ENCODE assay signal across 14 cellular contexts in the genomic region with DNA sequence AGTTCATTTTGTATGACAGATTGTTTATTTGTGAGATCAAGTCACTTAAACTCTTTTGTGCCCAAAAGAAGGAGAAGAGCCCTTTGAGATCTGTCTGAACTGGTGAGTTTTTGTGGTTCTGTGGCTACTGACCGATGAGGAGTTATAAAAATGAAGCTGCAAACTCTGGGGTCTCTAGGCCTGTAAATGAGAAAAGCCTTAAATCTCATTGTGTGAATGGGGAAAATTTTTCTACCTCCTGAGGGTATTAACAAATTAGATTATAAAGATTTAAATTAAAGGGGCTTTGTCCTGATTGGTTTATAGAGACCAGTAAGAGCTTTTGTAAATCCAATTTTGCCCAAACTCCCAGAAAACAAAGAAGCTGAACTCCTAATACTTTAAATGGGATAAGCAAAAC.
DNase-seq lines count a peak whose midpoint lies in the region; ATAC-seq lines count a peak whose summit lies in the region.
"Had no signal": no experiment of that assay in that cellular context is flagged by ENCODE, and none has a peak within 500 bp of the region (broad histone marks: within the 10 kb centered on the region; RNA-seq: fewer than 3 reads in every experiment).

No MANE protein-coding gene starts in this region.

- DNase-seq in HAP-1 (ENCODE audit: low spot score in 2 of 2) (peak; percentile 48 to 96), NCI-H82 treated with DMSO at 0.1 percent for 48 hours (lab: John Stamatoyannopoulos, UW; ENCODE audit: unreplicated experiment) (peak; percentile 99), NCI-H2107 (lab: John Stamatoyannopoulos, UW) (no peak)
- DNase-seq in activated CD4-positive, alpha-beta T cell treated with anti-CD3 and anti-CD28 coated beads, Interleukin-2, amount 50 U/mL, for 4 hours: no peak
- DNase-seq: 8988T; AML-193; Caco-2; Calu3; CD4-positive, alpha-beta T cell; CD8-positive, alpha-beta T cell; DMS79 treated with DMSO at 0.1 percent for 48 hours; GF-D8 had no signal

- H3K27me3 ChIP-seq in HAP-1 (ENCODE audit: low read depth): peaks cover 53% of the 10 kb centered on the region
- H3K27me3 ChIP-seq: BLaER1 treated with 17β-estradiol and CSF1 and Interleukin-3, amounts not matched to agents 10 nM and 100 nM had no signal

- no peak for ATAC-seq in HG03521 (IDR thresholded peaks at IDR 0.05; ENCODE audit: unreplicated experiment)
- ATAC-seq: CD8-positive, alpha-beta T cell had no signal

- H3K4me3 ChIP-seq in HAP-1: no peak overlapping the region
- H3K4me3 ChIP-seq: BLaER1 treated with 17β-estradiol and CSF1 and Interleukin-3, amounts not matched to agents 10 nM and 100 nM had no signal

- H3K9me3 ChIP-seq in HAP-1: no peaks in the 10 kb centered on the region
- H3K9me3 ChIP-seq: BLaER1 treated with 17β-estradiol and CSF1 and Interleukin-3, amounts not matched to agents 10 nM and 100 nM; Caco-2 had no signal

- in situ Hi-C loops in HAP-1 (cut with MboI; ENCODE audit: low sequenced_read_pairs): no loop called here

- peaks cover 9% of the 10 kb centered on the region for H3K4me1 ChIP-seq in HAP-1
- H3K4me1 ChIP-seq: Caco-2 had no signal

- no peaks in the 10 kb centered on the region for H3K36me3 ChIP-seq in HAP-1 (replicated peaks)
- H3K36me3 ChIP-seq: BLaER1 treated with 17β-estradiol and CSF1 and Interleukin-3, amounts not matched to agents 10 nM and 100 nM had no signal

Comparison
In these comparisons a context has a peak if more than half of its experiments do, and no peak if none do; other contexts are left out.
1. DNase-seq: peak in HAP-1 (2 of 2) and NCI-H82 treated with DMSO at 0.1 percent for 48 hours (single experiment); none in activated CD4-positive, alpha-beta T cell treated with anti-CD3 and anti-CD28 coated beads, Interleukin-2, amount 50 U/mL, for 4 hours (0 of 2) and NCI-H2107 (single experiment).